In the genomic region with DNA sequence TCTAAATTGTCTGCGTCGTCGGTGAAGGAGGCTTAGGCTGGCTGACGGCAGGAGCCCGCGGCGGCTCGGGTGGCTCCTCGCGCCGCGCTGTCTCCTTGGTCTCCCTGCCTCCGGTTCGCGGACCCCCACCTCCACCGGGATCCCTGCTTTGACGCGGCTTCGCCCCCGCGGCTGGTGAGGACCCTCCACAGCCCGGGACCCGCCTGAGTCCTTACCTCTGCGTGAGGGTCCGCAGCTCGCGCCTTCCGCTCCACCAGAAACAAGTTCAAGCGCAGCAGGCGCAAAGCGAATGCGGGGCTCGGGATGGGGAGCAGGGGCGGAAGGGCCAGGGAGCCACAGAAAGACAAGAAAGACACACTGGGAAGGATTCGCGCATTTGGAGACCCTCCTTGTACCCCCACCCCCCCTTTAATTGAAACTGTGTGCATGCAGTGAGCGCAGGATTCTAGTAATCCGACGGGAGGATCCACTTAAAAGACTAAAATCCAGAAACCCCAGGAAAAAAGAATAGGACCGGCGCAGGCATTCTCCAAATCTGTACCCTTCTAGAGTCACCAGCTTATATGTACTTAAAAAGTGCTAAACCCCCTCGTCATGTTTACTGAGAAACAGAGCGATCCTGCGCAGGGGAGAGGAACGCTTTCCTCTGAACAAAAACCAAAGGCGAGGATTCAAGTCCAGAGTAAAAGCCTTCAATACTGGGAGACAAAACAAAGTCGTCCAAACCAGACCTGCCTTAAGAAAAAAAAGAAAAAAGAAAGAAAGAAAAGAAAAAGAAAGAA, we compare ENCODE assay signal across 10 cellular contexts. TPM values are rescaled to one million over a fixed set of nuclear protein-coding genes. Genes with fewer than 3 reads are reported as not detected.
A peak's percentile ranks its signal among the peaks of the same experiment; 100 is the strongest.
DNase-seq lines count a peak whose midpoint lies in the region; ATAC-seq, FAIRE-seq and TF ChIP-seq lines count a peak whose summit lies in the region.
"Had no signal": no experiment of that assay in that cellular context is flagged by ENCODE, and none has a peak within 500 bp of the region (broad histone marks: within the 10 kb centered on the region; RNA-seq: fewer than 3 reads in every experiment).

No MANE protein-coding gene starts in this region.

- peak overlapping the region; percentile 93 to 96 (median 95) for H3K4me3 Mint-ChIP-seq in nephron

- H2BK20ac ChIP-seq in H1 (ENCODE audit: low read length) = no peak overlapping the region

- peak overlapping the region; percentile 89 to 94 for H3K4me2 ChIP-seq in H1 (ENCODE audit: insufficient read depth in 1 of 2, low read depth in 2 of 2, low read length in 2 of 2)

- no peak overlapping the region for H3K9ac ChIP-seq in HUES64 (ENCODE audit: low read depth, low read length)
- H3K9ac ChIP-seq in H1 (replicated peaks in 1 of 4; ENCODE audit: extremely low read depth in 1 of 4, low read depth in 3 of 4, low read length in 3 of 4) = no peak overlapping the region

- no peak for DNase-seq in AG04449 (ENCODE audit: low read depth, low spot score)
- DNase-seq in H1 (ENCODE audit: low read depth in 1 of 2, low spot score in 2 of 2) = peak in 1 of 2 experiments; percentile 58
- no peak for DNase-seq in RCC 7860 (ENCODE audit: low spot score)
- no peak for DNase-seq in cerebellar nuclear complex (lab: John Stamatoyannopoulos, UW)
- DNase-seq: activated effector memory CD4-positive, alpha-beta T cell treated with anti-CD3 and anti-CD28 coated beads, Interleukin-2, amount 50 U/mL, for 16 hours; NK-92 treated with Interleukin-12 subunit alpha and Interleukin-12 subunit beta, amount 100 ng/mL, for 24 hours had no signal

- no peak overlapping the region for H3K56ac ChIP-seq in H1 (replicated peaks; ENCODE audit: insufficient read length, low read depth, low read length)

- CTCF ChIA-PET in AG04449 (lab: Yijun Ruan, JAX) (no interaction called here), H1 (lab: Charles Lee; ENCODE audit: partially characterized antibody) (interaction anchor here (1.4 kb wide), 1 partner anchor 308 kb away, joined by 5 read pairs; no protein-coding TSS in a partner anchor)

- no peak for TF ChIP-seq POLR2A in H1 (IDR thresholded peaks at IDR 0.05; ENCODE audit: control extremely low read depth in 1 of 2, low read depth in 2 of 2, low read length in 2 of 2)

- H4K91ac ChIP-seq in H1 (replicated peaks; ENCODE audit: insufficient read length, low read length) = no peak overlapping the region

- H3K9me3 ChIP-seq in HUES64 (ENCODE audit: insufficient read depth, low read depth, low read length) (no peaks in the 10 kb centered on the region), H1 (ENCODE audit: insufficient read depth in 2 of 2, low read depth in 1 of 2, low read length in 1 of 2) (no peaks in the 10 kb centered on the region)

- no peak overlapping the region for H2BK5ac ChIP-seq in H1 (ENCODE audit: low read depth, low read length)

- no peaks in the 10 kb centered on the region for H3K9me3 Mint-ChIP-seq in nephron

- ATAC-seq in HG02885 (IDR thresholded peaks at IDR 0.05; ENCODE audit: poor library complexity, unreplicated experiment) (no peak), HG03342 (IDR thresholded peaks at IDR 0.05; ENCODE audit: unreplicated experiment) (no peak)

- H3K23me2 ChIP-seq in H1 (ENCODE audit: low read depth, low read length) = peaks cover 19% of the 10 kb centered on the region

- H3K27me3 ChIP-seq in HUES64 (ENCODE audit: insufficient read depth, low read length) (peaks cover 84% of the 10 kb centered on the region), H1 (replicated peaks in 1 of 4; ENCODE audit: control insufficient read depth in 3 of 4, extremely low read depth in 1 of 4, insufficient read depth in 3 of 4, low read length in 3 of 4) (peaks cover 47 to 78% (median 62%) of the 10 kb centered on the region in 4 experiments)

- H3K4ac ChIP-seq in H1 (replicated peaks; ENCODE audit: insufficient read length, low read depth, low read length) = peak overlapping the region; percentile 77

- H3K27ac Mint-ChIP-seq in nephron = peak overlapping the region; percentile 86 to 92 (median 89)

- H3K27me3 Mint-ChIP-seq in nephron (ENCODE audit: low read depth) = peaks cover 5% of the 10 kb centered on the region

- peaks cover 66% of the 10 kb centered on the region for H3K4me1 Mint-ChIP-seq in nephron

- no peak overlapping the region for H2AK5ac ChIP-seq in H1 (ENCODE audit: low read depth, low read length)

- no peak overlapping the region for H2AFZ ChIP-seq in H1 (ENCODE audit: low read length)

- TF ChIP-seq CTCF in AG04449 (IDR thresholded peaks at IDR 0.05; ENCODE audit: insufficient read depth, low read length, missing control alignments) (no peak), H1 (IDR thresholded peaks at IDR 0.05; ENCODE audit: control extremely low read depth in 1 of 3, insufficient read depth in 1 of 3, low read depth in 1 of 3, low read length in 3 of 3) (no peak), nephron (IDR thresholded peaks at IDR 0.05; ENCODE audit: unreplicated experiment in 3 of 3) (no peak)

- H3K23ac ChIP-seq in H1 (ENCODE audit: insufficient read length) = no peak overlapping the region

- FAIRE-seq in H1 (lab: Jason Lieb, UNC) (no peak), RCC 7860 (lab: Jason Lieb, UNC) (no peak)

- no peak overlapping the region for H2BK120ac ChIP-seq in H1 (replicated peaks; ENCODE audit: low read depth, low read length)

- under 1% methylated on average over 47 of the region's 47 CpGs for WGBS in HUES64
- 1% methylated on average over 39 of the region's 47 CpGs; no CpG with 5 or more reads in 1 of the 2 experiments for WGBS in H1 (ENCODE audit: extremely low coverage in 1 of 2, insufficient coverage in 1 of 2, insufficient read length in 1 of 2, insufficient replicate concordance in 2 of 2, low coverage in 1 of 2, low lambda C conversion rate in 2 of 2, missing lambda C conversion rate in 1 of 2), 2 experiments

- H3K4me3 ChIP-seq in AG04449 (ENCODE audit: low read depth, low read length) (peak overlapping the region; percentile 41), HUES64 (ENCODE audit: low read length) (peak overlapping the region; percentile 53), H1 (ENCODE audit: extremely low read depth in 1 of 4, insufficient read depth in 2 of 4, low read depth in 3 of 4, low read length in 4 of 4) (peak overlapping the region; percentile 32 to 70 (median 48))

- H4K5ac ChIP-seq in H1 (ENCODE audit: insufficient read length, low read depth, low read length) = no peak overlapping the region

- H3K79me1 ChIP-seq in H1 (ENCODE audit: low read depth, low read length) = no peaks in the 10 kb centered on the region

- H3K36me3 Mint-ChIP-seq in nephron (ENCODE audit: low read depth) = peaks cover 17% of the 10 kb centered on the region

- H3K27ac ChIP-seq in HUES64 (ENCODE audit: low read depth, low read length) (no peak overlapping the region), H1 (ENCODE audit: low read depth, low read length) (no peak overlapping the region)

- peaks cover 34% of the 10 kb centered on the region for H3K4me1 ChIP-seq in HUES64 (ENCODE audit: insufficient read depth, low read length)
- H3K4me1 ChIP-seq in H1 (replicated peaks in 1 of 4; ENCODE audit: control insufficient read depth in 3 of 4, insufficient read depth in 4 of 4, low read length in 3 of 4) = peaks cover 4 to 31% (median 21%) of the 10 kb centered on the region in 4 experiments

- POLR2A ChIA-PET in AG04449 (lab: Yijun Ruan, JAX) (interaction anchor here (0.6 kb wide), 1 partner anchor 135 kb away, joined by 3 read pairs; no protein-coding TSS in a partner anchor), H1 (lab: Charles Lee; ENCODE audit: partially characterized antibody) (no interaction called here)

- TF ChIP-seq EP300 in H1 (IDR thresholded peaks at IDR 0.05; ENCODE audit: borderline replicate concordance in 1 of 2, low read depth in 2 of 2, low read length in 2 of 2) = no peak

- peak overlapping the region; percentile 6; the same call in 1 of the 2 replicates for H3K18ac ChIP-seq in H1 (ENCODE audit: extremely low read depth, low read length)

- H4K20me1 ChIP-seq in H1 (replicated peaks in 1 of 2; ENCODE audit: control insufficient read depth in 1 of 2, insufficient read depth in 2 of 2, low read length in 2 of 2) = peaks cover 12 to 20% of the 10 kb centered on the region in 2 experiments

- H2BK12ac ChIP-seq in H1 (ENCODE audit: low read depth, low read length) = peak overlapping the region; percentile 50; the same call in 1 of the 2 replicates

- H4K8ac ChIP-seq in H1 (ENCODE audit: extremely low read depth, insufficient read depth, low read length) = no peak overlapping the region; the same call in 1 of the 2 replicates

- no peaks in the 10 kb centered on the region for H3K36me3 ChIP-seq in HUES64 (ENCODE audit: insufficient read depth, low read length)
- H3K36me3 ChIP-seq in H1 (ENCODE audit: control insufficient read depth in 2 of 4, insufficient read depth in 4 of 4, low read length in 3 of 4) = no peaks in the 10 kb centered on the region; a peak in 1 of 8 replicates

- H2BK15ac ChIP-seq in H1 (ENCODE audit: low read length) = no peak overlapping the region

- H3K79me2 ChIP-seq in H1 (ENCODE audit: control insufficient read depth in 1 of 2, insufficient read depth in 2 of 2, low read length in 2 of 2) = no peaks in the 10 kb centered on the region

- no peak for TF ChIP-seq RAD21 in H1 (IDR thresholded peaks at IDR 0.05 in 1 of 2, conservative IDR thresholded peaks at IDR 0.05 in 1 of 2; ENCODE audit: low read depth in 2 of 2, low read length in 2 of 2)

- no peak overlapping the region for H3K14ac ChIP-seq in H1 (ENCODE audit: insufficient read length)

RNA-seq across cellular contexts. Expression of a gene that starts 3.8 kb away (rescaled TPM):
- 4.1 TPM for polyA plus RNA-seq in HUES64 (2013, experiment 1 of 2)
- polyA plus RNA-seq in HUES64 (2013, experiment 2 of 2) = 5.3 TPM
- total RNA-seq in H1 (2021; fragmentation: NEBNext Ultra II Directional; extraction: Animal tissue kit (Norgen Biotek cat#: 25700)) = 3.6 and 3.9 TPM in 2 replicates
- polyA plus RNA-seq in H1 (2011; rRNA removed) = 2.0 and 2.8 TPM in 2 replicates
- polyA plus RNA-seq in H1 (2011; cell fraction: cytosol; rRNA removed) = 3.3 TPM
- 7.5 TPM for polyA plus RNA-seq in H1 (2011; cell fraction: nucleus; rRNA removed)
- polyA plus RNA-seq in H1 (2012, experiment 1 of 2) = 2.7 to 4.5 TPM (median 4.3 TPM) in 4 replicates
- 1.3 TPM for polyA plus RNA-seq in H1 (2012, experiment 2 of 2)
- 1.7 TPM for polyA plus RNA-seq in H1 (2013, experiment 1 of 2)
- 2.2 TPM for polyA plus RNA-seq in H1 (2013, experiment 2 of 2)
- 3.8 and 5.7 TPM in 2 replicates for polyA minus RNA-seq in H1 (2011; rRNA and poly(A)+ RNA removed)
- polyA minus RNA-seq in H1 (2011; cell fraction: cytosol; rRNA and poly(A)+ RNA removed) = 5.7 TPM
- 5.0 TPM for polyA minus RNA-seq in H1 (2011; cell fraction: nucleus; rRNA and poly(A)+ RNA removed)

RNA-seq across cellular contexts. Expression of a gene that starts 5.4 kb away (rescaled TPM):
- 1.7 TPM for polyA plus RNA-seq in HUES64 (2013, experiment 1 of 2)
- polyA plus RNA-seq in HUES64 (2013, experiment 2 of 2) = 3.4 TPM
- 0.25 and 0.32 TPM in 2 replicates for total RNA-seq in H1 (2021; fragmentation: NEBNext Ultra II Directional; extraction: Animal tissue kit (Norgen Biotek cat#: 25700))
- 0.03 and 0.06 TPM in 2 replicates for polyA plus RNA-seq in H1 (2011; rRNA removed)
- 0.08 TPM for polyA plus RNA-seq in H1 (2011; cell fraction: cytosol; rRNA removed)
- polyA plus RNA-seq in H1 (2011; cell fraction: nucleus; rRNA removed) = 0.11 TPM
- 0.08 to 0.22 TPM (median 0.13 TPM) in 4 replicates for polyA plus RNA-seq in H1 (2012, experiment 1 of 2)
- 0.05 TPM for polyA plus RNA-seq in H1 (2012, experiment 2 of 2)
- 0.24 TPM for polyA plus RNA-seq in H1 (2013, experiment 1 of 2)
- polyA plus RNA-seq in H1 (2013, experiment 2 of 2) = 0.20 TPM
- 0.07 and 0.09 TPM in 2 replicates for polyA minus RNA-seq in H1 (2011; rRNA and poly(A)+ RNA removed)
- polyA minus RNA-seq in H1 (2011; cell fraction: cytosol; rRNA and poly(A)+ RNA removed) = 0.22 TPM
- polyA minus RNA-seq in H1 (2011; cell fraction: nucleus; rRNA and poly(A)+ RNA removed) = 0.20 TPM
